In the genomic region with DNA sequence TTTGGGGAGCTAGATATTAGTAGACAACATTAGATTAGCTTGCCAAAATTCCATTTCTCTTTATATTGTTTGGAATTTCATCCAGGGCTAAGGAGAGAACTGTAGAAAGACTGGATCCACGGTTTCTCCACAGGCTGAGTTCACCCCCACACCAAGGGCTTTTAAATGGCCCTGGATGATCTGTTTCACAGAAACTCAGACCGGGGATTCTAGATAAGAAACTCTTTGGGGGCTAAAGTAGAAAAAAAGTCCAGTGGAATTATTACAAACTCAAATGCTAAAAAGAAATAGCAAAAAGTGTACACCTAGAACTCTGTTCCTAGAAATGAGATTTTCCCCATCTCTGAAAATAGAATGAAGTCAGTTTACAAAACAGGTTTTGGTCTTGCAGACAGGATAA, we compare ENCODE assay signal across 18 cellular contexts.
A peak's percentile ranks its signal among the peaks of the same experiment; 100 is the strongest.
DNase-seq lines count a peak whose midpoint lies in the region; ATAC-seq and TF ChIP-seq lines count a peak whose summit lies in the region.
"Had no signal": no experiment of that assay in that cellular context is flagged by ENCODE, and none has a peak within 500 bp of the region (broad histone marks: within the 10 kb centered on the region; RNA-seq: fewer than 3 reads in every experiment).

No MANE protein-coding gene starts in this region.

- H3K4me1 Mint-ChIP-seq in CD4-positive, alpha-beta memory T cell, result peaks cover 17 to 33% (median 23%) of the 10 kb centered on the region in 4 donors
- peaks cover 28% of the 10 kb centered on the region for H3K4me1 Mint-ChIP-seq in activated naive CD8-positive, alpha-beta T cell treated with anti-CD3 and anti-CD28 coated beads, Interleukin-2, amount 10 ng/mL, durations not matched to agents 7 days and 5 days
- H3K4me1 Mint-ChIP-seq in natural killer cell treated with Interleukin-12 subunit alpha and Interleukin-12 subunit beta and Interleukin-15 and Interleukin-18, amount 100 ng/mL, for 72 hours (ENCODE audit: low read depth in 2 of 2), result peaks cover 26 to 39% of the 10 kb centered on the region in 2 donors

- peak overlapping the region in 3 of 8 donors; percentile 60 to 81 (median 71) for H3K4me3 Mint-ChIP-seq in CD4-positive, alpha-beta memory T cell
- no peak overlapping the region for H3K4me3 Mint-ChIP-seq in activated naive CD8-positive, alpha-beta T cell treated with anti-CD3 and anti-CD28 coated beads, Interleukin-2, amount 10 ng/mL, durations not matched to agents 7 days and 5 days
- H3K4me3 Mint-ChIP-seq in natural killer cell treated with Interleukin-12 subunit alpha and Interleukin-12 subunit beta and Interleukin-15 and Interleukin-18, amount 100 ng/mL, for 72 hours, result peak overlapping the region; percentile 65

- no peaks in the 10 kb centered on the region for H3K9me2 ChIP-seq in MM.1S (replicated peaks; ENCODE audit: insufficient read depth, low read length)

- H3K4me3 ChIP-seq in CD4-positive, alpha-beta memory T cell (ENCODE audit: low read length in 2 of 2), result no peak overlapping the region
- H3K4me3 ChIP-seq in MM.1S (ENCODE audit: low read length), result no peak overlapping the region
- H3K4me3 ChIP-seq: SJSA1 had no signal

- no peak overlapping the region for H3K27ac ChIP-seq in CD4-positive, alpha-beta memory T cell (ENCODE audit: low read depth, low read length)
- H3K27ac ChIP-seq in MM.1S (ENCODE audit: low read length), result no peak overlapping the region
- H3K27ac ChIP-seq: SJSA1 had no signal

- TF ChIP-seq CTCF in MM.1S (IDR thresholded peaks at IDR 0.05; ENCODE audit: low read length), result no peak

- no peaks in the 10 kb centered on the region for H3K9me3 ChIP-seq in CD4-positive, alpha-beta memory T cell (ENCODE audit: control insufficient read depth in 1 of 2, low read length in 2 of 2)
- no peaks in the 10 kb centered on the region for H3K9me3 ChIP-seq in MM.1S (replicated peaks; ENCODE audit: insufficient read depth, low read length)
- H3K9me3 ChIP-seq: SJSA1 had no signal

- H3K27ac Mint-ChIP-seq in CD4-positive, alpha-beta memory T cell, result peak overlapping the region in 5 of 7 donors; percentile 8 to 78 (median 69)
- peak overlapping the region; percentile 72 for H3K27ac Mint-ChIP-seq in activated naive CD8-positive, alpha-beta T cell treated with anti-CD3 and anti-CD28 coated beads, Interleukin-2, amount 10 ng/mL, durations not matched to agents 7 days and 5 days
- H3K27ac Mint-ChIP-seq in natural killer cell treated with Interleukin-12 subunit alpha and Interleukin-12 subunit beta and Interleukin-15 and Interleukin-18, amount 100 ng/mL, for 72 hours, result peak overlapping the region; percentile 69 to 70

- CTCF ChIA-PET in CD4-positive, alpha-beta memory T cell (lab: Charles Lee; ENCODE audit: partially characterized antibody), result interaction anchor here (0.9 to 11.3 kb wide), 13 partner anchors 8 to 335 kb away, joined by 3 to 162 read pairs (median 4); a partner anchor contains a TSS

- no peaks in the 10 kb centered on the region for H3K27me3 Mint-ChIP-seq in CD4-positive, alpha-beta memory T cell
- no peaks in the 10 kb centered on the region for H3K27me3 Mint-ChIP-seq in activated naive CD8-positive, alpha-beta T cell treated with anti-CD3 and anti-CD28 coated beads, Interleukin-2, amount 10 ng/mL, durations not matched to agents 7 days and 5 days
- H3K27me3 Mint-ChIP-seq in natural killer cell treated with Interleukin-12 subunit alpha and Interleukin-12 subunit beta and Interleukin-15 and Interleukin-18, amount 100 ng/mL, for 72 hours, result no peaks in the 10 kb centered on the region

- no peaks in the 10 kb centered on the region for H3K9me3 Mint-ChIP-seq in CD4-positive, alpha-beta memory T cell
- H3K9me3 Mint-ChIP-seq in activated naive CD8-positive, alpha-beta T cell treated with anti-CD3 and anti-CD28 coated beads, Interleukin-2, amount 10 ng/mL, durations not matched to agents 7 days and 5 days, result no peaks in the 10 kb centered on the region
- H3K9me3 Mint-ChIP-seq in natural killer cell treated with Interleukin-12 subunit alpha and Interleukin-12 subunit beta and Interleukin-15 and Interleukin-18, amount 100 ng/mL, for 72 hours, result no peaks in the 10 kb centered on the region

- peaks cover 21% of the 10 kb centered on the region for H3K4me1 ChIP-seq in CD4-positive, alpha-beta memory T cell (ENCODE audit: insufficient read depth, low read length)
- peaks cover 12% of the 10 kb centered on the region; the same call in 1 of the 2 replicates for H3K4me1 ChIP-seq in MM.1S (ENCODE audit: low read length)
- H3K4me1 ChIP-seq: SJSA1 had no signal

- H3K27me3 ChIP-seq in CD4-positive, alpha-beta memory T cell (ENCODE audit: insufficient read depth, low read length), result no peaks in the 10 kb centered on the region
- no peaks in the 10 kb centered on the region for H3K27me3 ChIP-seq in MM.1S (replicated peaks; ENCODE audit: insufficient read depth, low read length)
- H3K27me3 ChIP-seq: SJSA1 had no signal

- POLR2A ChIA-PET in CD4-positive, alpha-beta memory T cell (lab: Charles Lee; ENCODE audit: partially characterized antibody), result interaction anchor here (1.2 kb wide), 2 partner anchors 239 to 285 kb away, joined by 6 to 8 read pairs; a partner anchor contains a TSS
- POLR2A ChIA-PET in activated naive CD8-positive, alpha-beta T cell treated with anti-CD3 and anti-CD28 coated beads, Interleukin-2, amount 10 ng/mL, durations not matched to agents 7 days and 5 days (lab: Charles Lee), result interaction anchor here (0.6 to 1.4 kb wide), 4 partner anchors 22 to 624 kb away, joined by 3 to 7 read pairs (median 4); a partner anchor contains a TSS

- no peak overlapping the region for H3K9ac ChIP-seq in MM.1S (ENCODE audit: low read length)

- H3K36me3 Mint-ChIP-seq in CD4-positive, alpha-beta memory T cell, result peaks cover 6 to 9% of the 10 kb centered on the region in 2 donors
- peaks cover 12% of the 10 kb centered on the region for H3K36me3 Mint-ChIP-seq in activated naive CD8-positive, alpha-beta T cell treated with anti-CD3 and anti-CD28 coated beads, Interleukin-2, amount 10 ng/mL, durations not matched to agents 7 days and 5 days
- H3K36me3 Mint-ChIP-seq in natural killer cell treated with Interleukin-12 subunit alpha and Interleukin-12 subunit beta and Interleukin-15 and Interleukin-18, amount 100 ng/mL, for 72 hours, result peaks cover 5% of the 10 kb centered on the region

- no peaks in the 10 kb centered on the region for H4K20me1 ChIP-seq in MM.1S (ENCODE audit: insufficient read depth, low read length)

- no peaks in the 10 kb centered on the region for H3K79me2 ChIP-seq in MM.1S (ENCODE audit: low read length)

- H2AFZ ChIP-seq in MM.1S (ENCODE audit: low read length), result no peak overlapping the region

- no peaks in the 10 kb centered on the region for H3F3A ChIP-seq in MM.1S (ENCODE audit: insufficient read depth, low read length)

- peak overlapping the region; percentile 82; the same call in 1 of the 2 replicates for H3K4me2 ChIP-seq in MM.1S (ENCODE audit: low read depth, low read length)

- ATAC-seq in activated naive CD8-positive, alpha-beta T cell treated with anti-CD3 and anti-CD28 coated beads, Interleukin-2, amount 10 ng/mL, durations not matched to agents 7 days and 5 days (ENCODE audit: low read depth), result no peak
- no peak for ATAC-seq in natural killer cell treated with Interleukin-12 subunit alpha and Interleukin-12 subunit beta and Interleukin-15 and Interleukin-18, amount 100 ng/mL, for 72 hours

- DNase-seq in CD4-positive, alpha-beta memory T cell, result no peak
- no peak for DNase-seq in MM.1S
- DNase-seq in activated naive CD8-positive, alpha-beta T cell treated with anti-CD3 and anti-CD28 coated beads, Interleukin-2, amount 10 ng/mL, durations not matched to agents 7 days and 5 days, result no peak
- no peak for DNase-seq in natural killer cell treated with Interleukin-12 subunit alpha and Interleukin-12 subunit beta and Interleukin-15 and Interleukin-18, amount 100 ng/mL, for 72 hours (ENCODE audit: low spot score)
- no peak for DNase-seq in A172 (ENCODE audit: low spot score)
- DNase-seq in RPMI8226, result no peak
- no peak for DNase-seq in anterior cingulate cortex (lab: John Stamatoyannopoulos, UW)
- DNase-seq: C1 segment of cervical spinal cord, COR-L47, DMS 273 treated with DMSO at 0.1 percent for 48 hours, DND-41, KG1, NCI-H1048, NCI-H1436, NCI-H1930, NCI-H226, NCI-H524 treated with DMSO at 0.1 percent for 48 hours had no signal

- H3K36me3 ChIP-seq in CD4-positive, alpha-beta memory T cell (ENCODE audit: insufficient read depth, low read length), result no peaks in the 10 kb centered on the region
- H3K36me3 ChIP-seq in MM.1S (replicated peaks; ENCODE audit: insufficient read depth, low read length), result no peaks in the 10 kb centered on the region

- intact Hi-C loops in CD4-positive, alpha-beta memory T cell (cut with micrococcal nuclease), result no loop called here
